ENCODE assay signal across 23 cellular contexts in genomic region chr1:20993716-20994115, GRCh38.
"Had no signal": no experiment of that assay in that cellular context is flagged by ENCODE, and none has a peak within 500 bp of the region (broad histone marks: within the 10 kb centered on the region; RNA-seq: fewer than 3 reads in every experiment).

No MANE protein-coding gene starts in this region.

- H3K27ac Mint-ChIP-seq: activated CD4-positive, alpha-beta T cell treated with anti-CD3 and anti-CD28 coated beads for 36 hours; activated CD8-positive, alpha-beta T cell treated with anti-CD3 and anti-CD28 coated beads, Interleukin-2, amount 10 ng/mL, durations not matched to agents 7 days and 5 days; activated naive CD4-positive, alpha-beta T cell treated with anti-CD3 and anti-CD28 coated beads, Interleukin-2, amount 50 U/mL, for 72 hours; effector memory CD8-positive, alpha-beta T cell; naive thymus-derived CD8-positive, alpha-beta T cell; T-helper 2 cell treated with Interferon-gamma antibody and Interleukin-4, amounts not matched to agents 5 μg/mL and 100 μg/mL, for 36 hours had no signal

- H3K27me3 ChIP-seq: adrenal gland, esophagus squamous epithelium, hepatocyte, spleen, tibial nerve, uterus had no signal

- FAIRE-seq: astrocyte, TTC549 had no signal

- H3K9me3 Mint-ChIP-seq: activated naive CD4-positive, alpha-beta T cell treated with anti-CD3 and anti-CD28 coated beads, Interleukin-2, amount 50 U/mL, for 72 hours; effector memory CD8-positive, alpha-beta T cell; naive thymus-derived CD8-positive, alpha-beta T cell; T-helper 2 cell treated with Interferon-gamma antibody and Interleukin-4, amounts not matched to agents 5 μg/mL and 100 μg/mL, for 36 hours had no signal

- H3K4me3 Mint-ChIP-seq: activated CD4-positive, alpha-beta T cell treated with anti-CD3 and anti-CD28 coated beads for 36 hours; activated CD8-positive, alpha-beta T cell treated with anti-CD3 and anti-CD28 coated beads, Interleukin-2, amount 10 ng/mL, durations not matched to agents 7 days and 5 days; effector memory CD8-positive, alpha-beta T cell; naive thymus-derived CD8-positive, alpha-beta T cell; T-helper 2 cell treated with Interferon-gamma antibody and Interleukin-4, amounts not matched to agents 5 μg/mL and 100 μg/mL, for 36 hours had no signal

- H3K36me3 Mint-ChIP-seq: activated naive CD4-positive, alpha-beta T cell treated with anti-CD3 and anti-CD28 coated beads, Interleukin-2, amount 50 U/mL, for 72 hours had no signal

- H3K4me1 ChIP-seq: uterus had no signal

- H3K27me3 Mint-ChIP-seq: activated CD4-positive, alpha-beta T cell treated with anti-CD3 and anti-CD28 coated beads for 36 hours; effector memory CD8-positive, alpha-beta T cell; naive thymus-derived CD8-positive, alpha-beta T cell had no signal

- H3K4me3 ChIP-seq: adrenal gland, esophagus squamous epithelium, hepatocyte, spleen, tibial nerve, uterus had no signal

- H2AFZ ChIP-seq: hepatocyte had no signal

- H3K27ac ChIP-seq: adrenal gland, esophagus squamous epithelium, tibial nerve had no signal

- H3K9me3 ChIP-seq: adrenal gland, esophagus squamous epithelium, spleen, tibial nerve, uterus had no signal

- DNase-seq: activated CD4-positive, alpha-beta T cell treated with anti-CD3 and anti-CD28 coated beads for 36 hours; activated CD8-positive, alpha-beta memory T cell treated with anti-CD3 and anti-CD28 coated beads, Interleukin-2, amount 50 U/mL, for 4 hours; activated CD8-positive, alpha-beta T cell treated with anti-CD3 and anti-CD28 coated beads, Interleukin-2, amount 10 ng/mL, durations not matched to agents 7 days and 5 days; activated gamma-delta T cell; adrenal gland; effector memory CD8-positive, alpha-beta T cell; esophagus squamous epithelium; left cardiac atrium; mesenchymal stem cell; naive thymus-derived CD8-positive, alpha-beta T cell; occipital lobe; posterior cingulate gyrus; retina; spleen; stimulated activated CD8-positive, alpha-beta memory T cell treated with anti-CD3 and anti-CD28 coated beads, Interleukin-4, amount 100 ng/mL, for 48 hours; stimulated activated naive CD4-positive, alpha-beta T cell treated with Interleukin-2 at 50 U/mL for 16 hours; uterus had no signal

- ATAC-seq: activated CD4-positive, alpha-beta T cell treated with anti-CD3 and anti-CD28 coated beads for 36 hours; activated CD8-positive, alpha-beta T cell treated with anti-CD3 and anti-CD28 coated beads, Interleukin-2, amount 10 ng/mL, durations not matched to agents 7 days and 5 days; activated naive CD4-positive, alpha-beta T cell treated with anti-CD3 and anti-CD28 coated beads, Interleukin-2, amount 50 U/mL, for 72 hours; effector memory CD8-positive, alpha-beta T cell; left cardiac atrium; naive thymus-derived CD8-positive, alpha-beta T cell had no signal

- H3K36me3 ChIP-seq: adrenal gland, tibial nerve, uterus had no signal
